Comparison of ENCODE assay signal across 8 cellular contexts in genomic region chr16:22353188-22353919, GRCh38. TPM values are rescaled to one million over a fixed set of nuclear protein-coding genes. Genes with fewer than 3 reads are reported as not detected.
DNase-seq lines count a peak whose midpoint lies in the region; ATAC-seq, FAIRE-seq and TF ChIP-seq lines count a peak whose summit lies in the region.

No MANE protein-coding gene starts in this region.

- POLR2A ChIA-PET in H1 (lab: Charles Lee; ENCODE audit: partially characterized antibody), result interaction anchor here (0.5 to 1.7 kb wide), 5 partner anchors 8 to 17 kb away, joined by 3 to 6 read pairs (median 5); no protein-coding TSS in a partner anchor

- CTCF ChIA-PET in H1 (lab: Charles Lee; ENCODE audit: partially characterized antibody), result interaction anchor here (0.8 to 1.3 kb wide), 4 partner anchors 14 to 74 kb away, joined by 3 to 5 read pairs (median 3); no protein-coding TSS in a partner anchor

- peak overlapping the region; percentile 57; the same call in 1 of the 2 replicates for H2BK5ac ChIP-seq in H1 (ENCODE audit: low read depth, low read length)
- H2BK5ac ChIP-seq in trophoblast cell (ENCODE audit: low read depth, low read length, poor library complexity), result peak overlapping the region; percentile 42

- H3K27ac ChIP-seq in H1 (ENCODE audit: low read depth, low read length) (peak overlapping the region; percentile 33; the same call in 1 of the 2 replicates), trophoblast cell (ENCODE audit: low read depth, low read length) (peak overlapping the region; percentile 73)

- H2AK5ac ChIP-seq in H1 (ENCODE audit: low read depth, low read length) (no peak overlapping the region), trophoblast cell (ENCODE audit: low read length) (no peak overlapping the region)

- H3K79me2 ChIP-seq in H1 (ENCODE audit: control insufficient read depth in 1 of 2, insufficient read depth in 2 of 2, low read length in 2 of 2), result peaks cover 0 to 14% of the 10 kb centered on the region in 2 experiments; a peak in 2 of 4 replicates
- H3K79me2 ChIP-seq in trophoblast cell (ENCODE audit: control insufficient read depth, insufficient read depth, low read length, poor library complexity), result no peaks in the 10 kb centered on the region

- no peak overlapping the region for H3K56ac ChIP-seq in H1 (replicated peaks; ENCODE audit: insufficient read length, low read depth, low read length)

- FAIRE-seq in H1 (lab: Jason Lieb, UNC), result no peak

- H2BK20ac ChIP-seq in H1 (ENCODE audit: low read length), result no peak overlapping the region

- H3K27me3 ChIP-seq in H1 (replicated peaks in 1 of 4; ENCODE audit: control insufficient read depth in 3 of 4, extremely low read depth in 1 of 4, insufficient read depth in 3 of 4, low read length in 3 of 4), result no peaks in the 10 kb centered on the region
- no peaks in the 10 kb centered on the region for H3K27me3 ChIP-seq in trophoblast cell (ENCODE audit: insufficient read depth, low read length)

- no peak overlapping the region for H3K14ac ChIP-seq in H1 (ENCODE audit: insufficient read length)
- H3K14ac ChIP-seq in trophoblast cell (ENCODE audit: low read length), result no peak overlapping the region

- H3K36me3 ChIP-seq in H1 (ENCODE audit: control insufficient read depth in 2 of 4, insufficient read depth in 4 of 4, low read length in 3 of 4), result peaks cover 4 to 31% (median 18%) of the 10 kb centered on the region in 4 experiments
- peaks cover 9 to 20% of the 10 kb centered on the region in 2 experiments for H3K36me3 ChIP-seq in trophoblast cell (ENCODE audit: control insufficient read depth in 1 of 2, insufficient read depth in 2 of 2, low read length in 2 of 2)

- TF ChIP-seq RAD21 in H1 (IDR thresholded peaks at IDR 0.05 in 1 of 2, conservative IDR thresholded peaks at IDR 0.05 in 1 of 2; ENCODE audit: low read depth in 2 of 2, low read length in 2 of 2), result no peak

- H3K4ac ChIP-seq in H1 (replicated peaks; ENCODE audit: insufficient read length, low read depth, low read length), result no peak overlapping the region
- H3K4ac ChIP-seq in trophoblast cell (ENCODE audit: low read depth, low read length), result no peak overlapping the region

- no peak for TF ChIP-seq EP300 in H1 (IDR thresholded peaks at IDR 0.05; ENCODE audit: borderline replicate concordance in 1 of 2, low read depth in 2 of 2, low read length in 2 of 2)

- TF ChIP-seq CTCF in GM12865 (IDR thresholded peaks at IDR 0.05; ENCODE audit: insufficient read depth, low read depth, low read length, missing control alignments) (no peak), H1 (IDR thresholded peaks at IDR 0.05; ENCODE audit: control extremely low read depth in 1 of 3, insufficient read depth in 1 of 3, low read depth in 1 of 3, low read length in 3 of 3) (no peak)

- no peak for ATAC-seq in HG02884 (IDR thresholded peaks at IDR 0.05; ENCODE audit: unreplicated experiment)

- no peaks in the 10 kb centered on the region; the same call in 1 of the 2 replicates for H3K23me2 ChIP-seq in H1 (ENCODE audit: low read depth, low read length)

- H3K79me1 ChIP-seq in H1 (ENCODE audit: low read depth, low read length), result no peaks in the 10 kb centered on the region; the same call in 1 of the 2 replicates
- peaks cover 7% of the 10 kb centered on the region for H3K79me1 ChIP-seq in trophoblast cell (ENCODE audit: low read length)

- H4K8ac ChIP-seq in H1 (ENCODE audit: extremely low read depth, insufficient read depth, low read length) (no peak overlapping the region), trophoblast cell (ENCODE audit: low read depth, low read length) (no peak overlapping the region)

- peaks cover 0 to 10% (median 8%) of the 10 kb centered on the region in 4 experiments; a peak in 4 of 7 replicates for H3K4me1 ChIP-seq in H1 (replicated peaks in 1 of 4; ENCODE audit: control insufficient read depth in 3 of 4, insufficient read depth in 4 of 4, low read length in 3 of 4)
- peaks cover 2 to 4% of the 10 kb centered on the region in 2 experiments for H3K4me1 ChIP-seq in trophoblast cell (ENCODE audit: control insufficient read depth in 1 of 2, insufficient read depth in 2 of 2, low read length in 2 of 2)

- H2AFZ ChIP-seq in H1 (ENCODE audit: low read length) (no peak overlapping the region), trophoblast cell (ENCODE audit: insufficient read depth, low read length, poor library complexity) (no peak overlapping the region)

- H3K23ac ChIP-seq in H1 (ENCODE audit: insufficient read length), result no peak overlapping the region
- H3K23ac ChIP-seq in trophoblast cell (ENCODE audit: low read length), result no peak overlapping the region

- DNase-seq in GM12865 (ENCODE audit: low read depth), result peak; percentile 53
- peak; percentile 96 for DNase-seq in OCI-M1 (lab: John Stamatoyannopoulos, UW)
- DNase-seq in H1 (ENCODE audit: low read depth in 1 of 2, low spot score in 2 of 2), result peak in 1 of 2 experiments; percentile 21
- peak; percentile 64 to 87 for DNase-seq in trophoblast cell
- no peak for DNase-seq in NCI-H1048 (lab: John Stamatoyannopoulos, UW)
- DNase-seq in NCI-H2107 treated with DMSO at 0.1 percent for 48 hours (lab: John Stamatoyannopoulos, UW; ENCODE audit: unreplicated experiment), result no peak
- no peak for DNase-seq in NCI-H510A (lab: John Stamatoyannopoulos, UW)

- H2BK15ac ChIP-seq in H1 (ENCODE audit: low read length), result no peak overlapping the region

- H4K12ac ChIP-seq in trophoblast cell (ENCODE audit: low read depth, low read length), result no peak overlapping the region

- H3K4me3 ChIP-seq in GM12865 (ENCODE audit: low read depth, low read length), result no peak overlapping the region
- 0 out of 8 replicates have a peak overlapping the region, but pooled peaks of 1 of the 4 experiments have one; percentile 12 for H3K4me3 ChIP-seq in H1 (ENCODE audit: extremely low read depth in 1 of 4, insufficient read depth in 2 of 4, low read depth in 3 of 4, low read length in 4 of 4)
- no peak overlapping the region for H3K4me3 ChIP-seq in trophoblast cell (ENCODE audit: low read depth, low read length)

- H4K91ac ChIP-seq in H1 (replicated peaks; ENCODE audit: insufficient read length, low read length) (no peak overlapping the region), trophoblast cell (ENCODE audit: low read depth, low read length) (no peak overlapping the region)

- H3K4me2 ChIP-seq in H1 (ENCODE audit: insufficient read depth in 1 of 2, low read depth in 2 of 2, low read length in 2 of 2), result no peak overlapping the region; a peak in 1 of 4 replicates
- H3K4me2 ChIP-seq in trophoblast cell (ENCODE audit: low read length), result peak overlapping the region; percentile 25

- TF ChIP-seq POLR2A in H1 (IDR thresholded peaks at IDR 0.05; ENCODE audit: control extremely low read depth in 1 of 2, low read depth in 2 of 2, low read length in 2 of 2), result no peak

- 0 out of 2 replicates have a peak overlapping the region, but pooled peaks have one; percentile 21 for H3K18ac ChIP-seq in H1 (ENCODE audit: extremely low read depth, low read length)
- no peak overlapping the region for H3K18ac ChIP-seq in trophoblast cell (ENCODE audit: low read length)

- H4K20me1 ChIP-seq in H1 (replicated peaks in 1 of 2; ENCODE audit: control insufficient read depth in 1 of 2, insufficient read depth in 2 of 2, low read length in 2 of 2), result no peaks in the 10 kb centered on the region

- 60% methylated on average over 3 of the region's 3 CpGs; no CpG with 5 or more reads in 1 of the 2 experiments for WGBS in H1 (ENCODE audit: extremely low coverage in 1 of 2, insufficient coverage in 1 of 2, insufficient read length in 1 of 2, insufficient replicate concordance in 2 of 2, low coverage in 1 of 2, low lambda C conversion rate in 2 of 2, missing lambda C conversion rate in 1 of 2), 2 experiments
- WGBS in trophoblast cell (ENCODE audit: extremely low coverage, insufficient coverage, insufficient read length), result no CpG with 5 or more reads among the region's 3 CpGs

- H3K9ac ChIP-seq in H1 (replicated peaks in 1 of 4; ENCODE audit: extremely low read depth in 1 of 4, low read depth in 3 of 4, low read length in 3 of 4) (no peak overlapping the region), trophoblast cell (ENCODE audit: low read length) (no peak overlapping the region)

- H4K5ac ChIP-seq in H1 (ENCODE audit: insufficient read length, low read depth, low read length), result no peak overlapping the region

- H3K9me3 ChIP-seq in H1 (ENCODE audit: insufficient read depth in 2 of 2, low read depth in 1 of 2, low read length in 1 of 2) (no peaks in the 10 kb centered on the region), trophoblast cell (ENCODE audit: insufficient read depth, low read depth, low read length) (no peaks in the 10 kb centered on the region)

- H2BK120ac ChIP-seq in H1 (replicated peaks; ENCODE audit: low read depth, low read length), result no peak overlapping the region
- H2BK120ac ChIP-seq in trophoblast cell (ENCODE audit: insufficient read depth, low read length, poor library complexity), result no peak overlapping the region

- H2BK12ac ChIP-seq in H1 (ENCODE audit: low read depth, low read length) (peak overlapping the region; percentile 50), trophoblast cell (ENCODE audit: low read length) (no peak overlapping the region)

TF ChIP-seq in H1, 55 proteins besides CTCF, POLR2A, EP300 and RAD21 (continues in another document):
- TF ChIP-seq MAX (IDR thresholded peaks at IDR 0.05), result no peak

RNA-seq across cellular contexts. Expression of gene CDR2, which starts 21.1 kb away (rescaled TPM):
- 34.9 and 35.5 TPM in 2 replicates for total RNA-seq in H1 (2021; fragmentation: NEBNext Ultra II Directional; extraction: Animal tissue kit (Norgen Biotek cat#: 25700))
- 13.6 and 16.3 TPM in 2 replicates for polyA plus RNA-seq in H1 (2011; rRNA removed)
- 22.0 TPM for polyA plus RNA-seq in H1 (2011; cell fraction: cytosol; rRNA removed)
- 10.8 TPM for polyA plus RNA-seq in H1 (2011; cell fraction: nucleus; rRNA removed)
- 22.9 to 28.9 TPM (median 24.1 TPM) in 4 replicates for polyA plus RNA-seq in H1 (2012, experiment 1 of 2)
- 5.9 TPM for polyA plus RNA-seq in H1 (2012, experiment 2 of 2)
- 17.6 TPM for polyA plus RNA-seq in H1 (2013, experiment 1 of 2)
- 20.7 TPM for polyA plus RNA-seq in H1 (2013, experiment 2 of 2)
- 17.5 and 20.7 TPM in 2 replicates for polyA minus RNA-seq in H1 (2011; rRNA and poly(A)+ RNA removed)
- polyA minus RNA-seq in H1 (2011; cell fraction: cytosol; rRNA and poly(A)+ RNA removed), result 12.8 TPM
- 10.0 TPM for polyA minus RNA-seq in H1 (2011; cell fraction: nucleus; rRNA and poly(A)+ RNA removed)
- polyA plus RNA-seq in trophoblast cell (2013), result 28.9 and 29.8 TPM in 2 replicates

RNA-seq across cellular contexts. Expression of gene POLR3E, which starts 56.1 kb away (rescaled TPM):
- 91.3 and 96.5 TPM in 2 replicates for total RNA-seq in H1 (2021; fragmentation: NEBNext Ultra II Directional; extraction: Animal tissue kit (Norgen Biotek cat#: 25700))
- polyA plus RNA-seq in H1 (2011; rRNA removed), result 125 and 164 TPM in 2 replicates
- 175 TPM for polyA plus RNA-seq in H1 (2011; cell fraction: cytosol; rRNA removed)
- polyA plus RNA-seq in H1 (2011; cell fraction: nucleus; rRNA removed), result 290 TPM
- polyA plus RNA-seq in H1 (2012, experiment 1 of 2), result 62.5 to 78.0 TPM (median 71.7 TPM) in 4 replicates
- polyA plus RNA-seq in H1 (2012, experiment 2 of 2), result 17.3 TPM
- polyA plus RNA-seq in H1 (2013, experiment 1 of 2), result 44.4 TPM
- 44.4 TPM for polyA plus RNA-seq in H1 (2013, experiment 2 of 2)
- 338 and 528 TPM in 2 replicates for polyA minus RNA-seq in H1 (2011; rRNA and poly(A)+ RNA removed)
- 114 TPM for polyA minus RNA-seq in H1 (2011; cell fraction: cytosol; rRNA and poly(A)+ RNA removed)
- polyA minus RNA-seq in H1 (2011; cell fraction: nucleus; rRNA and poly(A)+ RNA removed), result 154 TPM
- polyA plus RNA-seq in trophoblast cell (2013), result 24.6 and 26.6 TPM in 2 replicates

Comparison
In these comparisons a context has a peak if more than half of its experiments do, and no peak if none do; other contexts are left out.
1. DNase-seq: peak in GM12865 (single experiment), OCI-M1 (single experiment) and trophoblast cell (2 of 2); none in NCI-H1048 (single experiment), NCI-H2107 treated with DMSO at 0.1 percent for 48 hours (single experiment) and NCI-H510A (single experiment).